In genomic region chrX:48480583-48480982, GRCh38 we compare ENCODE assay signal across 19 cellular contexts. TPM values are rescaled to one million over a fixed set of nuclear protein-coding genes. Genes with fewer than 3 reads are reported as not detected.
A peak's percentile ranks its signal among the peaks of the same experiment; 100 is the strongest.
DNase-seq lines count a peak whose midpoint lies in the region; ATAC-seq and TF ChIP-seq lines count a peak whose summit lies in the region.
"Had no signal": no experiment of that assay in that cellular context is flagged by ENCODE, and none has a peak within 500 bp of the region (broad histone marks: within the 10 kb centered on the region; RNA-seq: fewer than 3 reads in every experiment).

No MANE protein-coding gene starts in this region.

- peaks cover 16% of the 10 kb centered on the region for H3K4me1 Mint-ChIP-seq in T-helper 2 cell treated with Interferon-gamma antibody and Interleukin-4, amounts not matched to agents 5 μg/mL and 100 μg/mL, for 36 hours (ENCODE audit: low read depth)
- H3K4me1 Mint-ChIP-seq in stimulated activated naive CD8-positive, alpha-beta T cell treated with anti-CD3 and anti-CD28 coated beads, Interleukin-15, Interleukin-2, amounts not matched to agents 100 ng/mL and 50 ng/mL, for 24 hours (ENCODE audit: low read depth), result peaks cover 22% of the 10 kb centered on the region
- peaks cover 18% of the 10 kb centered on the region for H3K4me1 Mint-ChIP-seq in endothelial cell (ENCODE audit: unreplicated experiment)
- peaks cover 23% of the 10 kb centered on the region for H3K4me1 Mint-ChIP-seq in stimulated activated memory B cell treated with anti-CD40 and anti-IgM and Interleukin-4, amounts not matched to agents 10 μg/mL and 1 μg/mL and 100 μg/mL, for 72 hours

- peaks cover 49% of the 10 kb centered on the region for H3K36me3 Mint-ChIP-seq in T-helper 2 cell treated with Interferon-gamma antibody and Interleukin-4, amounts not matched to agents 5 μg/mL and 100 μg/mL, for 36 hours (ENCODE audit: low read depth)
- peaks cover 45% of the 10 kb centered on the region for H3K36me3 Mint-ChIP-seq in stimulated activated naive CD8-positive, alpha-beta T cell treated with anti-CD3 and anti-CD28 coated beads, Interleukin-15, Interleukin-2, amounts not matched to agents 100 ng/mL and 50 ng/mL, for 24 hours (ENCODE audit: low read depth)
- peaks cover 22% of the 10 kb centered on the region for H3K36me3 Mint-ChIP-seq in endothelial cell (ENCODE audit: low read depth, unreplicated experiment)
- peaks cover 40% of the 10 kb centered on the region for H3K36me3 Mint-ChIP-seq in stimulated activated memory B cell treated with anti-CD40 and anti-IgM and Interleukin-4, amounts not matched to agents 10 μg/mL and 1 μg/mL and 100 μg/mL, for 72 hours

- H3K27me3 Mint-ChIP-seq in T-helper 2 cell treated with Interferon-gamma antibody and Interleukin-4, amounts not matched to agents 5 μg/mL and 100 μg/mL, for 36 hours (ENCODE audit: low read depth), result no peaks in the 10 kb centered on the region
- H3K27me3 Mint-ChIP-seq in stimulated activated naive CD8-positive, alpha-beta T cell treated with anti-CD3 and anti-CD28 coated beads, Interleukin-15, Interleukin-2, amounts not matched to agents 100 ng/mL and 50 ng/mL, for 24 hours, result no peaks in the 10 kb centered on the region
- H3K27me3 Mint-ChIP-seq in endothelial cell (ENCODE audit: unreplicated experiment), result peaks cover 6% of the 10 kb centered on the region
- H3K27me3 Mint-ChIP-seq in stimulated activated memory B cell treated with anti-CD40 and anti-IgM and Interleukin-4, amounts not matched to agents 10 μg/mL and 1 μg/mL and 100 μg/mL, for 72 hours, result no peaks in the 10 kb centered on the region
- H3K27me3 Mint-ChIP-seq: B cell; CD4-positive, alpha-beta memory T cell had no signal

- no peak for TF ChIP-seq CTCF in endothelial cell (IDR thresholded peaks at IDR 0.05; ENCODE audit: unreplicated experiment)

- H3K27ac Mint-ChIP-seq in T-helper 2 cell treated with Interferon-gamma antibody and Interleukin-4, amounts not matched to agents 5 μg/mL and 100 μg/mL, for 36 hours, result peak overlapping the region; percentile 68
- H3K27ac Mint-ChIP-seq in stimulated activated naive CD8-positive, alpha-beta T cell treated with anti-CD3 and anti-CD28 coated beads, Interleukin-15, Interleukin-2, amounts not matched to agents 100 ng/mL and 50 ng/mL, for 24 hours, result peak overlapping the region; percentile 76
- H3K27ac Mint-ChIP-seq in endothelial cell (ENCODE audit: unreplicated experiment), result no peak overlapping the region
- H3K27ac Mint-ChIP-seq in stimulated activated memory B cell treated with anti-CD40 and anti-IgM and Interleukin-4, amounts not matched to agents 10 μg/mL and 1 μg/mL and 100 μg/mL, for 72 hours, result peak overlapping the region; percentile 7
- H3K27ac Mint-ChIP-seq: B cell had no signal

- no peaks in the 10 kb centered on the region for H3K9me3 Mint-ChIP-seq in T-helper 2 cell treated with Interferon-gamma antibody and Interleukin-4, amounts not matched to agents 5 μg/mL and 100 μg/mL, for 36 hours
- H3K9me3 Mint-ChIP-seq in stimulated activated naive CD8-positive, alpha-beta T cell treated with anti-CD3 and anti-CD28 coated beads, Interleukin-15, Interleukin-2, amounts not matched to agents 100 ng/mL and 50 ng/mL, for 24 hours, result no peaks in the 10 kb centered on the region
- no peaks in the 10 kb centered on the region for H3K9me3 Mint-ChIP-seq in endothelial cell (ENCODE audit: unreplicated experiment)
- no peaks in the 10 kb centered on the region for H3K9me3 Mint-ChIP-seq in stimulated activated memory B cell treated with anti-CD40 and anti-IgM and Interleukin-4, amounts not matched to agents 10 μg/mL and 1 μg/mL and 100 μg/mL, for 72 hours

- no peak for ATAC-seq in stimulated activated naive CD8-positive, alpha-beta T cell treated with anti-CD3 and anti-CD28 coated beads, Interleukin-15, Interleukin-2, amounts not matched to agents 100 U/mL and 50 U/mL, for 24 hours
- ATAC-seq in stimulated activated memory B cell treated with anti-CD40 and anti-IgM and Interleukin-4, amounts not matched to agents 10 μg/mL and 1 μg/mL and 100 μg/mL, for 72 hours, result no peak

- no peak for DNase-seq in T-helper 2 cell treated with Interferon-gamma antibody and Interleukin-4, amounts not matched to agents 5 μg/mL and 100 μg/mL, for 36 hours (ENCODE audit: low spot score)
- DNase-seq in T-helper 2 cell (no peak), endothelial cell (ENCODE audit: low spot score) (no peak), dedifferentiated amniotic fluid mesenchymal stem cell (ENCODE audit: extremely low spot score) (no peak), midbrain (lab: John Stamatoyannopoulos, UW) (no peak)
- no peak for DNase-seq in stimulated activated naive CD8-positive, alpha-beta T cell treated with anti-CD3 and anti-CD28 coated beads, Interleukin-15, Interleukin-2, amounts not matched to agents 100 U/mL and 50 U/mL, for 24 hours
- DNase-seq: CD4-positive, alpha-beta memory T cell; DMS79 treated with DMSO at 0.1 percent for 48 hours; IMR-90; Karpas-422; MG63; NCI-H1092 treated with DMSO at 0.1 percent for 48 hours; NCI-H510A treated with DMSO at 0.1 percent for 48 hours; NCI-H82; PC-9 had no signal

- no peak overlapping the region for H3K4me3 Mint-ChIP-seq in T-helper 2 cell treated with Interferon-gamma antibody and Interleukin-4, amounts not matched to agents 5 μg/mL and 100 μg/mL, for 36 hours
- no peak overlapping the region for H3K4me3 Mint-ChIP-seq in stimulated activated naive CD8-positive, alpha-beta T cell treated with anti-CD3 and anti-CD28 coated beads, Interleukin-15, Interleukin-2, amounts not matched to agents 100 ng/mL and 50 ng/mL, for 24 hours
- H3K4me3 Mint-ChIP-seq in endothelial cell (ENCODE audit: unreplicated experiment), result peak overlapping the region; percentile 52
- no peak overlapping the region for H3K4me3 Mint-ChIP-seq in stimulated activated memory B cell treated with anti-CD40 and anti-IgM and Interleukin-4, amounts not matched to agents 10 μg/mL and 1 μg/mL and 100 μg/mL, for 72 hours
- H3K4me3 Mint-ChIP-seq: B cell; CD4-positive, alpha-beta memory T cell had no signal

RNA-seq across cellular contexts. Expression of gene FTSJ1, which starts 4.6 kb away (rescaled TPM):
- 38.4 TPM for total RNA-seq in endothelial cell (ENCODE audit: unreplicated experiment)

RNA-seq across cellular contexts. Expression of gene SLC38A5, which starts 10.5 kb away (rescaled TPM):
- total RNA-seq in endothelial cell (ENCODE audit: unreplicated experiment), result 21.7 TPM
- total RNA-seq: HT1080 had no signal

RNA-seq across cellular contexts. Expression of gene PORCN, which starts 28.2 kb away (rescaled TPM):
- total RNA-seq in endothelial cell (ENCODE audit: unreplicated experiment), result 9.4 TPM

RNA-seq across cellular contexts. Expression of gene EBP, which starts 41.0 kb away (rescaled TPM):
- 66.0 TPM for total RNA-seq in endothelial cell (ENCODE audit: unreplicated experiment)

RNA-seq across cellular contexts. Expression of gene TBC1D25, which starts 58.9 kb away (rescaled TPM):
- 12.5 TPM for total RNA-seq in endothelial cell (ENCODE audit: unreplicated experiment)
